In the genomic region with DNA sequence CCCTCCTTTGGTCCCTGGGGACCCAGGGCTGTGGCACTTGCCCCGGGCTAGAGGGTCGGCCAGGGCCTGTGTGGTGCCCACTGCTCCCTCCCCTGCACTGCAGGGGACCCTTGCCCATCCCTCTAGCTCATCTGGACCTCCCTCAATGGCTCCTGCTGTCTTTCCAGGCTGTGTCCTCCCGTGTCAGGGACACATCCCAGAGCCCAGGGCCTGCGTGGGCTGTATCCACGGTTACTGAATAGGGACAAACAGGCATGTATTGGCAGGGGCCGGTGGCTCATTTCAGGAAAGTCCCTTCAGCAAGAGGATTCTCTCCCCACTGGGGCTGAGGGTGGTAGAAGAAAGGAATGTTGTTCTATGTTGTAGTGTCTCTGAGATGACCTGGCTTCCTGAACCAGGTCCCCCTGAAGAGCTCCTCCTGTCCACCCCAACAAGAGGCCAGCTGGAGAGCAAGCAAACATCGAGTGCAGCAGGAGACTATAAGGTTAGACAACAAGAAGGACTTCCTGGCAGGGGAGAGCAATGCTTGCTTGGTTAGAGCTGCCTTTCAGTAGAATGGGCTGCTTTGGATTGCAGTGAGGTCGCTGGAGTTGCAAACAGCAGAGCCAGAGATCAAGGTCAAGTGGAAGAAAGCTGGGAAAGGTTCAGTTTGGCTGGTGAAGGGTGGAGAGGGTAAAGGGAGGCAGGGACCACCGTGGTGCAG, we compare ENCODE assay signal across 17 cellular contexts. TPM values are rescaled to one million over a fixed set of nuclear protein-coding genes. Genes with fewer than 3 reads are reported as not detected.
DNase-seq lines count a peak whose midpoint lies in the region; ATAC-seq, FAIRE-seq and TF ChIP-seq lines count a peak whose summit lies in the region.
"Had no signal": no experiment of that assay in that cellular context is flagged by ENCODE, and none has a peak within 500 bp of the region (broad histone marks: within the 10 kb centered on the region; RNA-seq: fewer than 3 reads in every experiment).

No MANE protein-coding gene starts in this region.

- H4K91ac ChIP-seq in neuronal stem cell (ENCODE audit: low read depth, low read length, poor library complexity), result no peak overlapping the region

- TF ChIP-seq POLR2A in spleen (IDR thresholded peaks at IDR 0.05) (no peak), GM12891 (IDR thresholded peaks at IDR 0.05; ENCODE audit: low read depth, low read length) (no peak)

- ATAC-seq in GM18511 (IDR thresholded peaks at IDR 0.05; ENCODE audit: unreplicated experiment), result no peak

- no peak overlapping the region for H2BK5ac ChIP-seq in neuronal stem cell (ENCODE audit: low read length)

- H3K23ac ChIP-seq in neuronal stem cell (ENCODE audit: low read depth, low read length, poor library complexity), result no peak overlapping the region

- peaks cover 10% of the 10 kb centered on the region for H3K27me3 Mint-ChIP-seq in glutamatergic neuron (ENCODE audit: unreplicated experiment)

- H3K4me3 ChIP-seq in NT2/D1 (ENCODE audit: insufficient read length, low read depth) (peak overlapping the region; percentile 13), neuronal stem cell (ENCODE audit: low read length in 2 of 2) (no peak overlapping the region), spleen (no peak overlapping the region)
- H3K4me3 ChIP-seq: psoas muscle had no signal

- peaks cover 26% of the 10 kb centered on the region for H3K4me1 Mint-ChIP-seq in glutamatergic neuron (ENCODE audit: low read depth, unreplicated experiment)

- no CpG with 5 or more reads among the region's 9 CpGs for WGBS in neuronal stem cell (ENCODE audit: extremely low coverage in 2 of 2, insufficient read length in 2 of 2, insufficient replicate concordance in 1 of 2), 2 donors
- 51 to 58% (median 55%) methylated on average over 7 to 9 of the region's 9 CpGs for WGBS in spleen, 5 donors

- no peak overlapping the region for H2AFZ ChIP-seq in neuronal stem cell (ENCODE audit: low read length)

- no peaks in the 10 kb centered on the region for H3K9me3 ChIP-seq in NT2/D1 (ENCODE audit: insufficient read depth, low read length)
- H3K9me3 ChIP-seq in neuronal stem cell (replicated peaks in 1 of 2; ENCODE audit: control insufficient read depth in 2 of 2, insufficient read depth in 1 of 2, low read depth in 1 of 2, low read length in 2 of 2), result no peaks in the 10 kb centered on the region
- H3K9me3 ChIP-seq in spleen, result no peaks in the 10 kb centered on the region
- H3K9me3 ChIP-seq: psoas muscle had no signal

- H3K4me2 ChIP-seq in neuronal stem cell (ENCODE audit: insufficient read depth, low read length, poor library complexity, severe bottlenecking), result no peak overlapping the region

- H2BK120ac ChIP-seq in neuronal stem cell (ENCODE audit: low read depth, low read length), result peak overlapping the region; percentile 35

- no peak overlapping the region for H2BK12ac ChIP-seq in neuronal stem cell (ENCODE audit: low read length)

- H3K27ac Mint-ChIP-seq in glutamatergic neuron (ENCODE audit: unreplicated experiment), result peak overlapping the region; percentile 46
- H3K27ac Mint-ChIP-seq: activated naive CD8-positive, alpha-beta T cell had no signal

- peak overlapping the region; percentile 32 for H3K18ac ChIP-seq in neuronal stem cell (ENCODE audit: low read length)

- no peak overlapping the region for H3K4ac ChIP-seq in neuronal stem cell (ENCODE audit: low read length)

- H3K79me1 ChIP-seq in neuronal stem cell (ENCODE audit: low read depth, low read length), result peaks cover 3% of the 10 kb centered on the region

- no peak for TF ChIP-seq CTCF in glutamatergic neuron (IDR thresholded peaks at IDR 0.05; ENCODE audit: partially characterized antibody, unreplicated experiment)
- TF ChIP-seq CTCF in spleen (IDR thresholded peaks at IDR 0.05 in 8 of 11, conservative IDR thresholded peaks at IDR 0.05 in 3 of 11), result no peak

- H3K4me1 ChIP-seq in NT2/D1 (ENCODE audit: insufficient read depth, insufficient read length) (peaks cover 19% of the 10 kb centered on the region), neuronal stem cell (ENCODE audit: control insufficient read depth in 2 of 2, insufficient read depth in 1 of 2, low read depth in 1 of 2, low read length in 2 of 2) (peaks cover 29% of the 10 kb centered on the region in 2 donors), spleen (peaks cover 4 to 35% (median 13%) of the 10 kb centered on the region in 6 donors)
- H3K4me1 ChIP-seq: psoas muscle had no signal

- DNase-seq in DMS 273 (lab: John Stamatoyannopoulos, UW; ENCODE audit: unreplicated experiment), result peak; percentile 28
- DNase-seq in DMS 273 treated with DMSO at 0.1 percent for 48 hours (lab: John Stamatoyannopoulos, UW), result no peak
- no peak for DNase-seq in NT2/D1 (ENCODE audit: low read depth, low spot score)
- no peak for DNase-seq in glutamatergic neuron
- no peak for DNase-seq in neuronal stem cell (ENCODE audit: low spot score)
- DNase-seq in spleen, result no peak
- DNase-seq in GM12891 (ENCODE audit: insufficient read length, low spot score), result no peak
- DNase-seq: central memory CD4-positive, alpha-beta T cell; kidney; NCI-H187 treated with DMSO at 0.1 percent for 48 hours; NCI-H748 treated with DMSO at 0.1 percent for 48 hours had no signal

- no peak overlapping the region for H3K27ac ChIP-seq in neuronal stem cell (replicated peaks; ENCODE audit: low read length)
- no peak overlapping the region for H3K27ac ChIP-seq in spleen
- H3K27ac ChIP-seq: 22Rv1, epithelial cell of prostate, psoas muscle had no signal

- no peaks in the 10 kb centered on the region for H3K36me3 Mint-ChIP-seq in glutamatergic neuron (ENCODE audit: unreplicated experiment)
- H3K36me3 Mint-ChIP-seq: activated naive CD8-positive, alpha-beta T cell; CD4-positive, CD25-positive, alpha-beta regulatory T cell had no signal

- H3K36me3 ChIP-seq in NT2/D1 (ENCODE audit: insufficient read depth, insufficient read length, low read length) (no peaks in the 10 kb centered on the region), neuronal stem cell (replicated peaks in 1 of 2; ENCODE audit: control insufficient read depth in 2 of 2, insufficient read depth in 2 of 2, low read length in 2 of 2) (peaks cover 0 to 2% of the 10 kb centered on the region in 2 donors), spleen (no peaks in the 10 kb centered on the region)

- peak overlapping the region; percentile 56 for H2AK5ac ChIP-seq in neuronal stem cell (ENCODE audit: low read depth, low read length)

- H4K8ac ChIP-seq in neuronal stem cell (ENCODE audit: low read depth, low read length), result no peak overlapping the region

- peak overlapping the region; percentile 64 for H3K4me3 Mint-ChIP-seq in glutamatergic neuron (ENCODE audit: unreplicated experiment)
- H3K4me3 Mint-ChIP-seq: activated naive CD8-positive, alpha-beta T cell; CD4-positive, CD25-positive, alpha-beta regulatory T cell had no signal

- intact Hi-C loops in spleen (cut with DNase I; ENCODE audit: low total_unique reads), result no loop called here

- H3K14ac ChIP-seq in neuronal stem cell (ENCODE audit: low read length), result no peak overlapping the region

- peak overlapping the region; percentile 39 for H2BK15ac ChIP-seq in neuronal stem cell (ENCODE audit: low read length)

- peak overlapping the region; percentile 26 for H3K9ac ChIP-seq in NT2/D1 (ENCODE audit: insufficient read length, low read depth)
- no peak overlapping the region for H3K9ac ChIP-seq in neuronal stem cell (ENCODE audit: low read depth, low read length, poor library complexity)

- no peak for FAIRE-seq in GM12891 (lab: Jason Lieb, UNC)
- FAIRE-seq: kidney had no signal

- peaks cover 2% of the 10 kb centered on the region for H3K9me3 Mint-ChIP-seq in glutamatergic neuron (ENCODE audit: unreplicated experiment)
- H3K9me3 Mint-ChIP-seq: CD4-positive, CD25-positive, alpha-beta regulatory T cell had no signal

- H3K27me3 ChIP-seq in NT2/D1 (ENCODE audit: insufficient read depth, insufficient read length) (peaks cover 8% of the 10 kb centered on the region), neuronal stem cell (ENCODE audit: control insufficient read depth in 3 of 3, insufficient read depth in 3 of 3, low read depth in 1 of 3, low read length in 3 of 3) (peaks cover 0 to 3% (median 0%) of the 10 kb centered on the region in 3 experiments), spleen (replicated peaks in 1 of 7) (peaks cover 0 to 35% (median 0%) of the 10 kb centered on the region in 7 donors)

TF ChIP-seq in GM12891, 5 proteins besides CTCF, POLR2A, EP300 and RAD21:
- TF ChIP-seq POU2F2 (IDR thresholded peaks at IDR 0.05; ENCODE audit: low read depth, low read length), result no peak
- no peak for TF ChIP-seq POLR2AphosphoS5 (IDR thresholded peaks at IDR 0.05; ENCODE audit: low read depth, low read length)
- no peak for TF ChIP-seq SPI1 (IDR thresholded peaks at IDR 0.05; ENCODE audit: low read depth, low read length)
- TF ChIP-seq PAX5 (IDR thresholded peaks at IDR 0.05; ENCODE audit: insufficient read depth, low read length, severe bottlenecking), result no peak
- no peak for TF ChIP-seq TAF1 (IDR thresholded peaks at IDR 0.05; ENCODE audit: low read depth, low read length)

RNA-seq across cellular contexts. Expression of gene CRB2, which starts 1.0 kb away (rescaled TPM):
- total RNA-seq in glutamatergic neuron (ENCODE audit: unreplicated experiment), result 6.8 TPM
- polyA plus RNA-seq in neuronal stem cell (2013, experiment 1 of 2), result 41.7 TPM
- polyA plus RNA-seq in neuronal stem cell (2013, experiment 2 of 2), result 41.7 TPM
- total RNA-seq in spleen, result 1 to 10 TPM in 6 of 7 donors, under 1 TPM in 1; 0.34 to 3.0 (median 2.2) TPM
- 1 to 10 TPM in 1 of 3 donors, under 1 TPM in 2; 0.42 to 1.2 (median 0.52) TPM for polyA plus RNA-seq in spleen
- polyA plus RNA-seq in GM12891 (2012; ENCODE audit: low read depth, missing spikeins), result 0.53 TPM
- total RNA-seq: CD4-positive, CD25-positive, alpha-beta regulatory T cell had no signal
